Comparison of ENCODE assay signal across 8 cellular contexts in genomic region chr4:88613417-88613875, GRCh38. TPM values are rescaled to one million over a fixed set of nuclear protein-coding genes. Genes with fewer than 3 reads are reported as not detected.
DNase-seq lines count a peak whose midpoint lies in the region; ATAC-seq, FAIRE-seq and TF ChIP-seq lines count a peak whose summit lies in the region.

No MANE protein-coding gene starts in this region.

- CTCF ChIA-PET in A549 (lab: Yijun Ruan, JAX), result interaction anchor here (1.5 to 2.6 kb wide), 3 partner anchors 9 to 74 kb away, joined by 6 to 8 read pairs (median 7); no protein-coding TSS in a partner anchor
- CTCF ChIA-PET in activated B cell treated with CpG ODN at 0.5 μM for 24 hours (lab: Charles Lee), result interaction anchor here (1.2 kb wide), 1 partner anchor 60 kb away, joined by 5 read pairs; no protein-coding TSS in a partner anchor

- peaks cover 76% of the 10 kb centered on the region for H3K4me1 Mint-ChIP-seq in activated B cell treated with CpG ODN at 0.5 μM for 24 hours

- TF ChIP-seq EP300 in A549 (IDR thresholded peaks at IDR 0.05), result no peak

- H3K36me3 Mint-ChIP-seq in activated B cell treated with CpG ODN at 0.5 μM for 24 hours (ENCODE audit: low read depth), result peaks cover 27% of the 10 kb centered on the region

- no peak for TF ChIP-seq POLR2A in A549 (IDR thresholded peaks at IDR 0.05; ENCODE audit: low read length)

- TF ChIP-seq RAD21 in A549 (conservative IDR thresholded peaks at IDR 0.05 in 1 of 2, IDR thresholded peaks at IDR 0.05 in 1 of 2), result no peak

- H3K4me1 ChIP-seq in A549, result peaks cover 62% of the 10 kb centered on the region
- H3K4me1 ChIP-seq in left ventricle myocardium inferior, result peaks cover 97% of the 10 kb centered on the region
- peaks cover 5% of the 10 kb centered on the region for H3K4me1 ChIP-seq in thymus (ENCODE audit: control insufficient read depth, insufficient read depth, low read length)

- 77% methylated on average over 5 of the region's 5 CpGs for WGBS in A549 (ENCODE audit: missing lambda C conversion rate)
- WGBS in thymus, result 4% methylated on average over 5 of the region's 5 CpGs

- no peak for FAIRE-seq in A549 (lab: Jason Lieb, UNC)

- no peaks in the 10 kb centered on the region for H3K9me3 ChIP-seq in A549
- no peaks in the 10 kb centered on the region for H3K9me3 ChIP-seq in left ventricle myocardium inferior (replicated peaks)
- no peaks in the 10 kb centered on the region for H3K9me3 ChIP-seq in thymus (ENCODE audit: control insufficient read depth)

- H3K9me3 Mint-ChIP-seq in activated B cell treated with CpG ODN at 0.5 μM for 24 hours, result no peaks in the 10 kb centered on the region

- H3K27ac ChIP-seq in A549, result peak overlapping the region; percentile 82 to 84
- H3K27ac ChIP-seq in left ventricle myocardium inferior (replicated peaks), result peak overlapping the region; percentile 84
- H3K27ac ChIP-seq in thymus (ENCODE audit: low read depth), result peak overlapping the region; percentile 78

- POLR2A ChIA-PET in A549 (lab: Yijun Ruan, JAX), result interaction anchor here (1.6 to 2.1 kb wide), 2 partner anchors 10 to 90 kb away, joined by 7 to 8 read pairs; partner anchors contain the start of gene PYURF
- POLR2A ChIA-PET in activated B cell treated with CpG ODN at 0.5 μM for 24 hours (lab: Charles Lee), result interaction anchor here (2.6 kb wide), 1 partner anchor 21 kb away, joined by 18 read pairs; the partner anchor contains the start of gene HERC3

- intact Hi-C loops in activated B cell treated with CpG ODN at 0.5 μM for 24 hours (cut with micrococcal nuclease) (loop anchor here (1.0 to 10.0 kb wide), 3 partner anchors 13 to 1411 kb away; partner anchors contain the start of gene HERC3), left ventricle myocardium inferior (cut with micrococcal nuclease) (no loop called here)

- DNase-seq in A549 (ENCODE audit: low read depth in 1 of 2, low spot score in 1 of 2) (no peak), NCI-H1417 treated with DMSO at 0.1 percent for 48 hours (lab: John Stamatoyannopoulos, UW) (peak; percentile 70), activated B cell treated with CpG ODN at 0.5 μM for 24 hours (no peak), left ventricle myocardium inferior (no peak), GM20000 (ENCODE audit: low spot score) (no peak), RKO (ENCODE audit: low spot score) (no peak)

- H3K4me3 Mint-ChIP-seq in activated B cell treated with CpG ODN at 0.5 μM for 24 hours, result peak overlapping the region; percentile 59

- no peak for ATAC-seq in A549
- peak; percentile 53 for ATAC-seq in GM19324 (IDR thresholded peaks at IDR 0.05; ENCODE audit: low FRiP score, unreplicated experiment)
- peak; percentile 89 for ATAC-seq in activated B cell treated with CpG ODN at 0.5 μM for 24 hours (ENCODE audit: low read depth)

- no peak for TF ChIP-seq CTCF in A549 (IDR thresholded peaks at IDR 0.05)
- TF ChIP-seq CTCF in activated B cell treated with CpG ODN at 0.5 μM for 24 hours (IDR thresholded peaks at IDR 0.05), result no peak
- TF ChIP-seq CTCF in left ventricle myocardium inferior (IDR thresholded peaks at IDR 0.05; ENCODE audit: borderline replicate concordance), result no peak
- TF ChIP-seq CTCF in GM20000 (IDR thresholded peaks at IDR 0.05; ENCODE audit: extremely low read depth, missing control alignments), result no peak

- H3K27ac Mint-ChIP-seq in activated B cell treated with CpG ODN at 0.5 μM for 24 hours, result peak overlapping the region; percentile 70

- no peaks in the 10 kb centered on the region for H3K27me3 ChIP-seq in left ventricle myocardium inferior (ENCODE audit: low read depth)
- H3K27me3 ChIP-seq in thymus (ENCODE audit: control insufficient read depth, insufficient read depth), result no peaks in the 10 kb centered on the region

- H3K4me2 ChIP-seq in A549, result peak overlapping the region; percentile 62; the same call in 2 of the 3 replicates

- no peaks in the 10 kb centered on the region for H3K27me3 Mint-ChIP-seq in activated B cell treated with CpG ODN at 0.5 μM for 24 hours

- peaks cover 11% of the 10 kb centered on the region for H3K36me3 ChIP-seq in left ventricle myocardium inferior
- H3K36me3 ChIP-seq in thymus (ENCODE audit: control insufficient read depth, insufficient read depth), result peaks cover 7% of the 10 kb centered on the region

- H3K4me3 ChIP-seq in A549 (no peak overlapping the region), left ventricle myocardium inferior (peak overlapping the region; percentile 6), thymus (ENCODE audit: low read length) (no peak overlapping the region)

TF ChIP-seq in A549, 52 proteins besides CTCF, POLR2A, EP300 and RAD21:
- TF ChIP-seq NFE2L2 (conservative IDR thresholded peaks at IDR 0.05; ENCODE audit: low read length) (no peak), EHMT2 (IDR thresholded peaks at IDR 0.05; ENCODE audit: low read depth) (no peak), RARB (CRISPR knock-in tag; IDR thresholded peaks at IDR 0.05) (no peak), HES2 (IDR thresholded peaks at IDR 0.05) (no peak), ZFP36 (IDR thresholded peaks at IDR 0.05; ENCODE audit: borderline replicate concordance, partially characterized antibody) (no peak), CHD4 (IDR thresholded peaks at IDR 0.05; ENCODE audit: borderline replicate concordance) (no peak), ZNF302 (CRISPR knock-in tag; IDR thresholded peaks at IDR 0.05) (no peak)

RNA-seq across cellular contexts. Expression of gene HERC3, which starts 21.2 kb away (rescaled TPM):
- polyA plus RNA-seq in A549 (2011; rRNA removed) (4.9 and 6.2 TPM in 2 replicates), A549 (2017; fragmentation: RNase III; extraction: RNeasy Plus Mini Kit Qiagen cat#74134 plus additional on column Dnase treatment) (4.3 to 5.7 TPM (median 4.9 TPM) in 3 replicates), thymus (9.1 TPM)
- 1.4 and 1.7 TPM in 2 replicates for polyA plus RNA-seq in A549 (2012; cell fraction: cytosol; rRNA removed)
- polyA plus RNA-seq in A549 (2012; cell fraction: nucleus; rRNA removed), result 1.1 and 2.3 TPM in 2 replicates
- 5.3 and 5.4 TPM in 2 replicates for polyA minus RNA-seq in A549 (2011; rRNA and poly(A)+ RNA removed)
- total RNA-seq in activated B cell treated with CpG ODN at 0.5 μM for 24 hours (23.8 and 27.5 TPM in 2 replicates), left ventricle myocardium inferior (56.8 TPM)

Comparison
In these comparisons a context has a peak if more than half of its experiments do, and no peak if none do; other contexts are left out.
1. ATAC-seq: peak in GM19324 (single experiment) and activated B cell treated with CpG ODN at 0.5 μM for 24 hours (single experiment); none in A549 (0 of 2).
2. Peak in every context shown above with its lines, with median percentiles within 50 percentile points of each other: H3K27ac ChIP-seq.